In the genomic region with DNA sequence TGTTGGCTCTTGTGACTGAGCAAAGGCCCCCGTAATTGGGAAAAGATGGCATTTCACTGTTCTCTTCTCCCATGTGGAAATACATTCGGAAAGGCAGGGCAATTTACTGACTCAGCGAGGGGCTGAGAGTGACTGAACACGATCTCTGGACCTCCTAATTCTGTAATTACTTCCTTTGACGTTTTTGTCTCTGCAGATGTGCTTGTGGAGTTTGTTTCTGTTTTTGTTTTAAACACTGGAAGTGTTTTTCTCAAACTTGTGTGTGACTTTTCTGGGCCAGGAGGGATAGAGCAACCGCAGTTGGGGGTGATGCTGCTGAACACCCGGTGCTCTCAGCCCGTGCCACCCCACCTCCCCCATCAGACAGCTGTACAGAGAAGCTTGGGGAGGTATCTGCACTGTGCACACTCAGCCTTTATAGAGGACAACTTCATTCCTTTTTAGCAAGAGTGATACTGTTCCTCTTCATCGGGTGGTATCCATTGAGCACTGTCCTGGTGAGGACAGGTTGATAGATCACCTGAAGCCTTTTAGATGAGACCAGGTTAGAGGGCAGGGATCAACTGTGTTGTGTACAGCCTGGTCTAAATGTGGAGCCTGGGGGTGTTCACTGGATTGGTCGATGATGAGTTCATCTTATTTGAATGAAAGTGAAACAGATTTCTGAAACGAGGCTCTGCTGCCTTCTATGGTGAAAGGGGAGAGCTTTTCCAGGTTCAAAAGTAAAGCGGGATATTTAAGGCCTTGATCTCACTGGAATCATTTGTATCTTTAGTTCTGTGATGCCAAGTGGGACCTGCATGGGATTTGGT, we compare ENCODE assay signal across 1 cellular context.
TF ChIP-seq lines count a peak whose summit lies in the region.

No MANE protein-coding gene starts in this region.

TF ChIP-seq in GM12878, 131 proteins besides CTCF, POLR2A, EP300 and RAD21 (continued from another document):
- TF ChIP-seq, protein P1, sequence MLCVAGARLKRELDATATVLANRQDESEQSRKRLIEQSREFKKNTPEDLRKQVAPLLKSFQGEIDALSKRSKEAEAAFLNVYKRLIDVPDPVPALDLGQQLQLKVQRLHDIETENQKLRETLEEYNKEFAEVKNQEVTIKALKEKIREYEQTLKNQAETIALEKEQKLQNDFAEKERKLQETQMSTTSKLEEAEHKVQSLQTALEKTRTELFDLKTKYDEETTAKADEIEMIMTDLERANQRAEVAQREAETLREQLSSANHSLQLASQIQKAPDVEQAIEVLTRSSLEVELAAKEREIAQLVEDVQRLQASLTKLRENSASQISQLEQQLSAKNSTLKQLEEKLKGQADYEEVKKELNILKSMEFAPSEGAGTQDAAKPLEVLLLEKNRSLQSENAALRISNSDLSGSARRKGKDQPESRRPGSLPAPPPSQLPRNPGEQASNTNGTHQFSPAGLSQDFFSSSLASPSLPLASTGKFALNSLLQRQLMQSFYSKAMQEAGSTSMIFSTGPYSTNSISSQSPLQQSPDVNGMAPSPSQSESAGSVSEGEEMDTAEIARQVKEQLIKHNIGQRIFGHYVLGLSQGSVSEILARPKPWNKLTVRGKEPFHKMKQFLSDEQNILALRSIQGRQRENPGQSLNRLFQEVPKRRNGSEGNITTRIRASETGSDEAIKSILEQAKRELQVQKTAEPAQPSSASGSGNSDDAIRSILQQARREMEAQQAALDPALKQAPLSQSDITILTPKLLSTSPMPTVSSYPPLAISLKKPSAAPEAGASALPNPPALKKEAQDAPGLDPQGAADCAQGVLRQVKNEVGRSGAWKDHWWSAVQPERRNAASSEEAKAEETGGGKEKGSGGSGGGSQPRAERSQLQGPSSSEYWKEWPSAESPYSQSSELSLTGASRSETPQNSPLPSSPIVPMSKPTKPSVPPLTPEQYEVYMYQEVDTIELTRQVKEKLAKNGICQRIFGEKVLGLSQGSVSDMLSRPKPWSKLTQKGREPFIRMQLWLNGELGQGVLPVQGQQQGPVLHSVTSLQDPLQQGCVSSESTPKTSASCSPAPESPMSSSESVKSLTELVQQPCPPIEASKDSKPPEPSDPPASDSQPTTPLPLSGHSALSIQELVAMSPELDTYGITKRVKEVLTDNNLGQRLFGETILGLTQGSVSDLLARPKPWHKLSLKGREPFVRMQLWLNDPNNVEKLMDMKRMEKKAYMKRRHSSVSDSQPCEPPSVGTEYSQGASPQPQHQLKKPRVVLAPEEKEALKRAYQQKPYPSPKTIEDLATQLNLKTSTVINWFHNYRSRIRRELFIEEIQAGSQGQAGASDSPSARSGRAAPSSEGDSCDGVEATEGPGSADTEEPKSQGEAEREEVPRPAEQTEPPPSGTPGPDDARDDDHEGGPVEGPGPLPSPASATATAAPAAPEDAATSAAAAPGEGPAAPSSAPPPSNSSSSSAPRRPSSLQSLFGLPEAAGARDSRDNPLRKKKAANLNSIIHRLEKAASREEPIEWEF (IDR thresholded peaks at IDR 0.05; ENCODE audit: insufficient replicate concordance, low read depth, low read length): peak; percentile 40
- TF ChIP-seq PML (IDR thresholded peaks at IDR 0.05; ENCODE audit: low read length) (no peak), BHLHE40 (IDR thresholded peaks at IDR 0.05; ENCODE audit: borderline replicate concordance in 1 of 2, low read depth in 2 of 2, low read length in 1 of 2) (peak; percentile 63 to 77; a peak in 3 of 4 replicates), RUNX3 (IDR thresholded peaks at IDR 0.05; ENCODE audit: low read length) (peak; percentile 71), HDGF (IDR thresholded peaks at IDR 0.05) (0 out of 2 replicates have a peak, but pooled peaks have one; percentile 36), TCF12 (IDR thresholded peaks at IDR 0.05; ENCODE audit: low read depth, low read length) (peak; percentile 79), NFIC (IDR thresholded peaks at IDR 0.05; ENCODE audit: low read depth, low read length) (peak; percentile 45; the same call in 1 of the 2 replicates), CBX3 (IDR thresholded peaks at IDR 0.05; ENCODE audit: borderline replicate concordance, low read depth) (no peak), ZNF384 (IDR thresholded peaks at IDR 0.05; ENCODE audit: borderline replicate concordance, low read depth, low read length) (no peak)
- TF ChIP-seq, protein P2, sequence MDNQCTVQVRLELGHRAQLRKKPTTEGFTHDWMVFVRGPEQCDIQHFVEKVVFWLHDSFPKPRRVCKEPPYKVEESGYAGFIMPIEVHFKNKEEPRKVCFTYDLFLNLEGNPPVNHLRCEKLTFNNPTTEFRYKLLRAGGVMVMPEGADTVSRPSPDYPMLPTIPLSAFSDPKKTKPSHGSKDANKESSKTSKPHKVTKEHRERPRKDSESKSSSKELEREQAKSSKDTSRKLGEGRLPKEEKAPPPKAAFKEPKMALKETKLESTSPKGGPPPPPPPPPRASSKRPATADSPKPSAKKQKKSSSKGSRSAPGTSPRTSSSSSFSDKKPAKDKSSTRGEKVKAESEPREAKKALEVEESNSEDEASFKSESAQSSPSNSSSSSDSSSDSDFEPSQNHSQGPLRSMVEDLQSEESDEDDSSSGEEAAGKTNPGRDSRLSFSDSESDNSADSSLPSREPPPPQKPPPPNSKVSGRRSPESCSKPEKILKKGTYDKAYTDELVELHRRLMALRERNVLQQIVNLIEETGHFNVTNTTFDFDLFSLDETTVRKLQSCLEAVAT (IDR thresholded peaks at IDR 0.05): 0 out of 2 replicates have a peak, but pooled peaks have one; percentile 32
- TF ChIP-seq, protein P3, sequence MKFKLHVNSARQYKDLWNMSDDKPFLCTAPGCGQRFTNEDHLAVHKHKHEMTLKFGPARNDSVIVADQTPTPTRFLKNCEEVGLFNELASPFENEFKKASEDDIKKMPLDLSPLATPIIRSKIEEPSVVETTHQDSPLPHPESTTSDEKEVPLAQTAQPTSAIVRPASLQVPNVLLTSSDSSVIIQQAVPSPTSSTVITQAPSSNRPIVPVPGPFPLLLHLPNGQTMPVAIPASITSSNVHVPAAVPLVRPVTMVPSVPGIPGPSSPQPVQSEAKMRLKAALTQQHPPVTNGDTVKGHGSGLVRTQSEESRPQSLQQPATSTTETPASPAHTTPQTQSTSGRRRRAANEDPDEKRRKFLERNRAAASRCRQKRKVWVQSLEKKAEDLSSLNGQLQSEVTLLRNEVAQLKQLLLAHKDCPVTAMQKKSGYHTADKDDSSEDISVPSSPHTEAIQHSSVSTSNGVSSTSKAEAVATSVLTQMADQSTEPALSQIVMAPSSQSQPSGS (IDR thresholded peaks at IDR 0.05; ENCODE audit: low read length): peak; percentile 77; the same call in 1 of the 2 replicates
- TF ChIP-seq, protein P4, sequence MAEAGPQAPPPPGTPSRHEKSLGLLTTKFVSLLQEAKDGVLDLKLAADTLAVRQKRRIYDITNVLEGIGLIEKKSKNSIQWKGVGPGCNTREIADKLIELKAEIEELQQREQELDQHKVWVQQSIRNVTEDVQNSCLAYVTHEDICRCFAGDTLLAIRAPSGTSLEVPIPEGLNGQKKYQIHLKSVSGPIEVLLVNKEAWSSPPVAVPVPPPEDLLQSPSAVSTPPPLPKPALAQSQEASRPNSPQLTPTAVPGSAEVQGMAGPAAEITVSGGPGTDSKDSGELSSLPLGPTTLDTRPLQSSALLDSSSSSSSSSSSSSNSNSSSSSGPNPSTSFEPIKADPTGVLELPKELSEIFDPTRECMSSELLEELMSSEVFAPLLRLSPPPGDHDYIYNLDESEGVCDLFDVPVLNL (IDR thresholded peaks at IDR 0.05; ENCODE audit: low read depth, low read length): 0 out of 2 replicates have a peak, but pooled peaks have one; percentile 45
